ENCODE assay signal across 13 cellular contexts in the genomic region with DNA sequence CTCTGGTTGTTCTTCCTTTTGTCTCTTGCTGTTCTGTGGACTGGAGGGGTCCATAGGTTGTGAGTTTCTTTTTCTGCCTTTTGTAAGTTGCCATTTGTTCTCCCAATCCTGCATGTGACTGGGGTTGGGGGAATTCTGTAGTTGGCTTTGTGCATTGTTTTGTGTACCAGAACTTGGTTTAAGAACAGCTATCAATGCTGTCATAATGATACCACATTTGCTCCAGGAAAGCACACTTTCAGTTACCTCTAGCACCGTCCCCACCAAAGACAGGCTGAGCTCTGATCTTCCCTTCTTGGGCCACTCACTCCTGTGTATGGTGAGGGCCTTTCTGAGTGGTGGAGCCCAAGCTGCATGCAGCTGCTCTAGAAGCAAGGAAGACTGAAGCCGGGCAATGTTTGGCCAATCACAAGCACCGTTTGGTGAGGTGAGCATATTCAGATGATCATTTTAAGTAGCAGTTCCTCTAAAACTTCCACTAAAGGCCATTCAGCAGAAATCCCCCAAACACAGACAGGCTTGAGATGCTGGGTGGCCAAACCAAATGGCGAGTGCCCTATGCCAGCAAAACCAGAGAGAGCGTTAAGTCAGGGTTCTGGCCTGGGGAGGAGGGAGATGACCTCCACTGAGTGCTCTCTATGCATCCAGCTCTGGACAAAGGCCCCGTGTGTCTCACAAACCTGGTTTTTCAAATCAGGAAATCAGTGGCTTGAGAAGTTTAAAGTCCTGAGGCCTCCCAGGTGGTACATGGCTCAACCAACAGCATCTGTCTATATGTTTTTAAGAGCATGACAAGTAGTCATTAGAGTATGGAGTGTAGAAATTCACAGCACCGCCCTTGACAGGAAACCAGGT.
DNase-seq lines count a peak whose midpoint lies in the region; ATAC-seq and TF ChIP-seq lines count a peak whose summit lies in the region.
"Had no signal": no experiment of that assay in that cellular context is flagged by ENCODE, and none has a peak within 500 bp of the region (broad histone marks: within the 10 kb centered on the region; RNA-seq: fewer than 3 reads in every experiment).

No MANE protein-coding gene starts in this region.

- DNase-seq in GM13977 (ENCODE audit: low spot score), result peak; percentile 27
- peak; percentile 40 for DNase-seq in islet precursor cell
- no peak for DNase-seq in HCEC 1CT
- no peak for DNase-seq in sciatic nerve (ENCODE audit: low spot score)
- DNase-seq in HPDE6-E6E7 (ENCODE audit: extremely low spot score), result no peak
- DNase-seq in iPS-NIHi7 (ENCODE audit: extremely low spot score), result no peak
- DNase-seq: activated CD4-positive, alpha-beta T cell treated with anti-CD3 and anti-CD28 coated beads, Interleukin-2, amount 10 ng/mL, durations not matched to agents 7 days and 5 days; activated naive CD8-positive, alpha-beta T cell treated with anti-CD3 and anti-CD28 coated beads, Interleukin-2, amount 10 ng/mL, durations not matched to agents 7 days and 5 days; CD4-positive, CD25-positive, alpha-beta regulatory T cell; SHP77 treated with DMSO at 0.1 percent for 48 hours had no signal

- peak; percentile 71 for ATAC-seq in GM19468 (IDR thresholded peaks at IDR 0.05; ENCODE audit: extremely low read depth, unreplicated experiment)
- peak; percentile 79 for ATAC-seq in HG03342 (IDR thresholded peaks at IDR 0.05; ENCODE audit: unreplicated experiment)
- no peak for ATAC-seq in sciatic nerve
- ATAC-seq: K562 had no signal

- intact Hi-C loops in sciatic nerve (cut with DNase I), result loop anchor here (10.0 kb wide), 1 partner anchor 125 kb away; the partner anchor contains the start of gene SPATA13

- in situ Hi-C loops in GM13977 (cut with MboI; ENCODE audit: low pct_unique_long_range_greater_than_20kb, low sequenced_read_pairs, unreplicated experiment), result loop anchor here (25.0 kb wide), 1 partner anchor 172 kb away; no protein-coding TSS in a partner anchor

- TF ChIP-seq CTCF in GM13977 (IDR thresholded peaks at IDR 0.05; ENCODE audit: extremely low read depth, insufficient read depth, missing control alignments), result no peak

Comparison
In these comparisons a context has a peak if more than half of its experiments do, and no peak if none do; other contexts are left out.
1. DNase-seq: peak in GM13977 (single experiment) and islet precursor cell (single experiment); none in HCEC 1CT (single experiment), sciatic nerve (single experiment), HPDE6-E6E7 (single experiment) and iPS-NIHi7 (single experiment).